18 cellular contexts compared by ENCODE assay signal in genomic region chr22:39439170-39439569, GRCh38. TPM values are rescaled to one million over a fixed set of nuclear protein-coding genes. Genes with fewer than 3 reads are reported as not detected.
DNase-seq lines count a peak whose midpoint lies in the region; ATAC-seq and TF ChIP-seq lines count a peak whose summit lies in the region.
"Had no signal": no experiment of that assay in that cellular context is flagged by ENCODE, and none has a peak within 500 bp of the region (broad histone marks: within the 10 kb centered on the region; RNA-seq: fewer than 3 reads in every experiment).

No MANE protein-coding gene starts in this region.

- H3K27me3 Mint-ChIP-seq in progenitor cell of endocrine pancreas, result peaks cover 6% of the 10 kb centered on the region

- no peaks in the 10 kb centered on the region for H3K9me3 Mint-ChIP-seq in progenitor cell of endocrine pancreas (ENCODE audit: low read depth)

- no peak overlapping the region for H2AFZ ChIP-seq in PC-9

- H3K4me3 ChIP-seq in PC-9, result no peak overlapping the region
- H3K4me3 ChIP-seq: body of pancreas, suprapubic skin had no signal

- no peaks in the 10 kb centered on the region for H3K36me3 ChIP-seq in PC-9 (ENCODE audit: low read depth)

- no peaks in the 10 kb centered on the region for H3K27me3 ChIP-seq in PC-9 (ENCODE audit: insufficient read depth, low read depth)
- H3K27me3 ChIP-seq: body of pancreas, suprapubic skin had no signal

- H3K79me2 ChIP-seq in PC-9 (ENCODE audit: low read depth), result no peaks in the 10 kb centered on the region

- intact Hi-C loops in PC-9 (cut with micrococcal nuclease; ENCODE audit: unreplicated experiment), result loop anchor here (5.0 kb wide), 2 partner anchors 33 to 63 kb away; partner anchors contain the start of gene MIEF1

- CTCF ChIA-PET in PC-9 (lab: Charles Lee), result no interaction called here

- TF ChIP-seq CTCF in PC-9 (conservative IDR thresholded peaks at IDR 0.05) (no peak), progenitor cell of endocrine pancreas (IDR thresholded peaks at IDR 0.05; ENCODE audit: unreplicated experiment) (no peak)

- H3K4me2 ChIP-seq in PC-9, result no peak overlapping the region

- peaks cover 3% of the 10 kb centered on the region; the same call in 1 of the 2 replicates for H3F3A ChIP-seq in PC-9 (ENCODE audit: insufficient read depth, low read depth)

- H3K27ac ChIP-seq in PC-9, result no peak overlapping the region
- H3K27ac ChIP-seq: body of pancreas, suprapubic skin had no signal

- peak; percentile 61 for DNase-seq in HCEC 1CT
- peak in 1 of 2 experiments; percentile 60 for DNase-seq in PC-9
- no peak for DNase-seq in progenitor cell of endocrine pancreas (ENCODE audit: low spot score, unreplicated experiment)
- DNase-seq in NCI-H1092 (lab: John Stamatoyannopoulos, UW), result no peak
- DNase-seq in NCI-H1694 treated with DMSO at 0.1 percent for 48 hours (lab: John Stamatoyannopoulos, UW), result no peak
- no peak for DNase-seq in islet precursor cell
- DNase-seq in dedifferentiated amniotic fluid mesenchymal stem cell (ENCODE audit: extremely low spot score), result no peak
- DNase-seq: activated CD8-positive, alpha-beta memory T cell treated with anti-CD3 and anti-CD28 coated beads, Interleukin-2, amount 50 U/mL, for 48 hours; DMS79 treated with DMSO at 0.1 percent for 48 hours; foreskin melanocyte; NCI-H510A; stimulated activated CD4-positive, alpha-beta T cell treated with anti-CD3 and anti-CD28 coated beads, Interleukin-4, amount 100 ng/mL, for 24 hours; T-helper 2 cell had no signal

- TSS peak; percentile 11 for BruUV-seq in PC-9 (replicated peaks; lab: Mats Ljungman, UMichigan)

- POLR2A ChIA-PET in PC-9 (lab: Charles Lee; ENCODE audit: unreplicated experiment), result interaction anchor here (0.6 kb wide), 1 partner anchor 123 kb away, joined by 7 read pairs; no protein-coding TSS in a partner anchor

- peak; percentile 67 for ATAC-seq in esophagus mucosa
- ATAC-seq: body of pancreas, left lobe of liver had no signal

- no peak overlapping the region for H3K4me3 Mint-ChIP-seq in progenitor cell of endocrine pancreas (ENCODE audit: low read depth)

- no peaks in the 10 kb centered on the region for H4K20me1 ChIP-seq in PC-9 (ENCODE audit: insufficient read depth)

- no peaks in the 10 kb centered on the region for H3K36me3 Mint-ChIP-seq in progenitor cell of endocrine pancreas (ENCODE audit: insufficient read depth)

- H3K27ac Mint-ChIP-seq in progenitor cell of endocrine pancreas, result peak overlapping the region; percentile 76

- H3K4me1 Mint-ChIP-seq in progenitor cell of endocrine pancreas (ENCODE audit: low read depth), result peaks cover 7% of the 10 kb centered on the region

- H3K9me3 ChIP-seq in PC-9 (ENCODE audit: insufficient read depth, low read depth), result no peaks in the 10 kb centered on the region
- H3K9me3 ChIP-seq: body of pancreas, suprapubic skin had no signal

- H3K9me2 ChIP-seq in PC-9 (ENCODE audit: insufficient read depth), result no peaks in the 10 kb centered on the region

- peaks cover 7% of the 10 kb centered on the region for H3K4me1 ChIP-seq in PC-9 (replicated peaks; ENCODE audit: insufficient read depth)

RNA-seq across cellular contexts. Expression of gene MGAT3, which starts 17.6 kb away (rescaled TPM):
- total RNA-seq in PC-9 (2021), result not detected in 2 replicates
- total RNA-seq in esophagus mucosa, result 0.44 TPM
- 28.8 and 32.7 TPM in 2 replicates for total RNA-seq in progenitor cell of endocrine pancreas
- total RNA-seq: pulmonary artery endothelial cell had no signal

RNA-seq across cellular contexts. Expression of gene TAB1, which starts 39.6 kb away (rescaled TPM):
- total RNA-seq in PC-9 (2021) (39.9 and 42.8 TPM in 2 replicates), esophagus mucosa (10.9 TPM), progenitor cell of endocrine pancreas (31.2 and 40.6 TPM in 2 replicates)

Comparison
In these comparisons a context has a peak if more than half of its experiments do, and no peak if none do; other contexts are left out.
1. RNA of gene MGAT3, which starts 17.6 kb away (total RNA-seq): 28.8 to 32.7 TPM in progenitor cell of endocrine pancreas; 0.44 TPM in esophagus mucosa (single experiment) and not detected in PC-9; every median in the first group is over 10 times any median in the second.